ENCODE assay signal across 1 cellular context in genomic region chr10:5977471-5978370, GRCh38.
TF ChIP-seq lines count a peak whose summit lies in the region.

IL15RA (minus strand) TSS chr10:5977543; CDS start chr10:5977492, 51 bp downstream.

TF ChIP-seq in HEK293, 187 proteins besides CTCF, POLR2A, EP300 and RAD21 (continued from another document and continues in another):
- TF ChIP-seq, protein P1, sequence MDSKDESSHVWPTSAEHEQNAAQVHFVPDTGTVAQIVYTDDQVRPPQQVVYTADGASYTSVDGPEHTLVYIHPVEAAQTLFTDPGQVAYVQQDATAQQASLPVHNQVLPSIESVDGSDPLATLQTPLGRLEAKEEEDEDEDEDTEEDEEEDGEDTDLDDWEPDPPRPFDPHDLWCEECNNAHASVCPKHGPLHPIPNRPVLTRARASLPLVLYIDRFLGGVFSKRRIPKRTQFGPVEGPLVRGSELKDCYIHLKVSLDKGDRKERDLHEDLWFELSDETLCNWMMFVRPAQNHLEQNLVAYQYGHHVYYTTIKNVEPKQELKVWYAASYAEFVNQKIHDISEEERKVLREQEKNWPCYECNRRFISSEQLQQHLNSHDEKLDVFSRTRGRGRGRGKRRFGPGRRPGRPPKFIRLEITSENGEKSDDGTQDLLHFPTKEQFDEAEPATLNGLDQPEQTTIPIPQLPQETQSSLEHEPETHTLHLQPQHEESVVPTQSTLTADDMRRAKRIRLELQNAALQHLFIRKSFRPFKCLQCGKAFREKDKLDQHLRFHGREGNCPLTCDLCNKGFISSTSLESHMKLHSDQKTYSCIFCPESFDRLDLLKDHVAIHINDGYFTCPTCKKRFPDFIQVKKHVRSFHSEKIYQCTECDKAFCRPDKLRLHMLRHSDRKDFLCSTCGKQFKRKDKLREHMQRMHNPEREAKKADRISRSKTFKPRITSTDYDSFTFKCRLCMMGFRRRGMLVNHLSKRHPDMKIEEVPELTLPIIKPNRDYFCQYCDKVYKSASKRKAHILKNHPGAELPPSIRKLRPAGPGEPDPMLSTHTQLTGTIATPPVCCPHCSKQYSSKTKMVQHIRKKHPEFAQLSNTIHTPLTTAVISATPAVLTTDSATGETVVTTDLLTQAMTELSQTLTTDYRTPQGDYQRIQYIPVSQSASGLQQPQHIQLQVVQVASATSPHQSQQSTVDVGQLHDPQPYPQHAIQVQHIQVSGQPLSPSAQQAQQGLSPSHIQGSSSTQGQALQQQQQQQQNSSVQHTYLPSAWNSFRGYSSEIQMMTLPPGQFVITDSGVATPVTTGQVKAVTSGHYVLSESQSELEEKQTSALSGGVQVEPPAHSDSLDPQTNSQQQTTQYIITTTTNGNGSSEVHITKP (tag by site-specific recombination; IDR thresholded peaks at IDR 0.05) = peak; percentile 97
- no peak for TF ChIP-seq FEZF1 (tag by site-specific recombination; IDR thresholded peaks at IDR 0.05)
- TF ChIP-seq ZNF510 (tag by site-specific recombination; IDR thresholded peaks at IDR 0.05; ENCODE audit: insufficient replicate concordance) = no peak
- TF ChIP-seq ZIC2 (tag by site-specific recombination; IDR thresholded peaks at IDR 0.05) = peak; percentile 97
- no peak for TF ChIP-seq ZNF175 (tag by site-specific recombination; IDR thresholded peaks at IDR 0.05)
- no peak for TF ChIP-seq ZNF157 (tag by site-specific recombination; IDR thresholded peaks at IDR 0.05)
- TF ChIP-seq, protein P2, sequence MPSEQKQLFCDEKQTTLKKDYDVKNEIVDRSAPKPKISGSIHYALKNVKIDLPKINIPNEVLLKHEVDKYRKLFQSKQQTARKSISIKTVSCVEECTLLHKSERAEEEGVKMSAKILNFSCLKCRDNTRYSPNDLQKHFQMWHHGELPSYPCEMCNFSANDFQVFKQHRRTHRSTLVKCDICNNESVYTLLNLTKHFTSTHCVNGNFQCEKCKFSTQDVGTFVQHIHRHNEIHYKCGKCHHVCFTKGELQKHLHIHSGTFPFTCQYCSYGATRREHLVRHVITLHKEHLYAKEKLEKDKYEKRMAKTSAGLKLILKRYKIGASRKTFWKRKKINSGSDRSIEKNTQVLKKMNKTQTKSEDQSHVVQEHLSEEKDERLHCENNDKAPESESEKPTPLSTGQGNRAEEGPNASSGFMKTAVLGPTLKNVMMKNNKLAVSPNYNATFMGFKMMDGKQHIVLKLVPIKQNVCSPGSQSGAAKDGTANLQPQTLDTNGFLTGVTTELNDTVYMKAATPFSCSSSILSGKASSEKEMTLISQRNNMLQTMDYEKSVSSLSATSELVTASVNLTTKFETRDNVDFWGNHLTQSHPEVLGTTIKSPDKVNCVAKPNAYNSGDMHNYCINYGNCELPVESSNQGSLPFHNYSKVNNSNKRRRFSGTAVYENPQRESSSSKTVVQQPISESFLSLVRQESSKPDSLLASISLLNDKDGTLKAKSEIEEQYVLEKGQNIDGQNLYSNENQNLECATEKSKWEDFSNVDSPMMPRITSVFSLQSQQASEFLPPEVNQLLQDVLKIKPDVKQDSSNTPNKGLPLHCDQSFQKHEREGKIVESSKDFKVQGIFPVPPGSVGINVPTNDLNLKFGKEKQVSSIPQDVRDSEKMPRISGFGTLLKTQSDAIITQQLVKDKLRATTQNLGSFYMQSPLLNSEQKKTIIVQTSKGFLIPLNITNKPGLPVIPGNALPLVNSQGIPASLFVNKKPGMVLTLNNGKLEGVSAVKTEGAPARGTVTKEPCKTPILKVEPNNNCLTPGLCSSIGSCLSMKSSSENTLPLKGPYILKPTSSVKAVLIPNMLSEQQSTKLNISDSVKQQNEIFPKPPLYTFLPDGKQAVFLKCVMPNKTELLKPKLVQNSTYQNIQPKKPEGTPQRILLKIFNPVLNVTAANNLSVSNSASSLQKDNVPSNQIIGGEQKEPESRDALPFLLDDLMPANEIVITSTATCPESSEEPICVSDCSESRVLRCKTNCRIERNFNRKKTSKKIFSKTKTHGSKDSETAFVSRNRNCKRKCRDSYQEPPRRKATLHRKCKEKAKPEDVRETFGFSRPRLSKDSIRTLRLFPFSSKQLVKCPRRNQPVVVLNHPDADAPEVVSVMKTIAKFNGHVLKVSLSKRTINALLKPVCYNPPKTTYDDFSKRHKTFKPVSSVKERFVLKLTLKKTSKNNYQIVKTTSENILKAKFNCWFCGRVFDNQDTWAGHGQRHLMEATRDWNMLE (tag by site-specific recombination; conservative IDR thresholded peaks at IDR 0.05; ENCODE audit: low read depth) = no peak
- no peak for TF ChIP-seq ZNF449 (tag by site-specific recombination; IDR thresholded peaks at IDR 0.05)
- no peak for TF ChIP-seq ZSCAN23 (tag by site-specific recombination; IDR thresholded peaks at IDR 0.05)
- TF ChIP-seq EGR2 (tag by site-specific recombination; IDR thresholded peaks at IDR 0.05; ENCODE audit: low read depth) = no peak
- TF ChIP-seq KLF17 (tag by site-specific recombination; IDR thresholded peaks at IDR 0.05) = peak; percentile 67
- TF ChIP-seq ZNF174 (tag by site-specific recombination; IDR thresholded peaks at IDR 0.05) = no peak
- TF ChIP-seq ZNF350 (tag by site-specific recombination; IDR thresholded peaks at IDR 0.05) = no peak
- TF ChIP-seq HOXD13 (CRISPR knock-in tag; IDR thresholded peaks at IDR 0.05; ENCODE audit: borderline replicate concordance) = no peak
- no peak for TF ChIP-seq SCRT2 (tag by site-specific recombination; IDR thresholded peaks at IDR 0.05)
- TF ChIP-seq, protein P3, sequence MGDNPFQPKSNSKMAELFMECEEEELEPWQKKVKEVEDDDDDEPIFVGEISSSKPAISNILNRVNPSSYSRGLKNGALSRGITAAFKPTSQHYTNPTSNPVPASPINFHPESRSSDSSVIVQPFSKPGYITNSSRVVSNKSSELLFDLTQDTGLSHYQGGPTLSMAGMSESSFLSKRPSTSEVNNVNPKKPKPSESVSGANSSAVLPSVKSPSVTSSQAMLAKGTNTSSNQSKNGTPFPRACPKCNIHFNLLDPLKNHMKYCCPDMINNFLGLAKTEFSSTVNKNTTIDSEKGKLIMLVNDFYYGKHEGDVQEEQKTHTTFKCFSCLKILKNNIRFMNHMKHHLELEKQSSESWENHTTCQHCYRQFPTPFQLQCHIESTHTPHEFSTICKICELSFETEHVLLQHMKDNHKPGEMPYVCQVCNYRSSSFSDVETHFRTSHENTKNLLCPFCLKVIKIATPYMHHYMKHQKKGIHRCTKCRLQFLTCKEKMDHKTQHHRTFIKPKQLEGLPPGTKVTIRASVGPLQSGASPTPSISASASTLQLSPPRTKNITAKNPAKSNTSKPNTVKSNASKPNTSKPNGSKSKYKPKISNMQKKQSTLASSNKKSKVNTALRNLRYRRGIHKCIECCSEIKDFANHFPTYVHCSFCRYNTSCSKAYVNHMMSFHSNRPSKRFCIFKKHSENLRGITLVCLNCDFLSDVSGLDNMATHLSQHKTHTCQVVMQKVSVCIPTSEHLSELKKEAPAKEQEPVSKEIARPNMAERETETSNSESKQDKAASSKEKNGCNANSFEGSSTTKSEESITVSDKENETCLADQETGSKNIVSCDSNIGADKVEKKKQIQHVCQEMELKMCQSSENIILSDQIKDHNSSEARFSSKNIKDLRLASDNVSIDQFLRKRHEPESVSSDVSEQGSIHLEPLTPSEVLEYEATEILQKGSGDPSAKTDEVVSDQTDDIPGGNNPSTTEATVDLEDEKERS (tag by site-specific recombination; IDR thresholded peaks at IDR 0.05) = no peak
- TF ChIP-seq GLIS2 (tag by site-specific recombination; IDR thresholded peaks at IDR 0.05) = peak; percentile 83
- no peak for TF ChIP-seq ZSCAN16 (tag by site-specific recombination; IDR thresholded peaks at IDR 0.05)
- no peak; the same call in 1 of the 2 replicates for TF ChIP-seq ZSCAN4 (tag by site-specific recombination; IDR thresholded peaks at IDR 0.05)
- TF ChIP-seq, protein P4, sequence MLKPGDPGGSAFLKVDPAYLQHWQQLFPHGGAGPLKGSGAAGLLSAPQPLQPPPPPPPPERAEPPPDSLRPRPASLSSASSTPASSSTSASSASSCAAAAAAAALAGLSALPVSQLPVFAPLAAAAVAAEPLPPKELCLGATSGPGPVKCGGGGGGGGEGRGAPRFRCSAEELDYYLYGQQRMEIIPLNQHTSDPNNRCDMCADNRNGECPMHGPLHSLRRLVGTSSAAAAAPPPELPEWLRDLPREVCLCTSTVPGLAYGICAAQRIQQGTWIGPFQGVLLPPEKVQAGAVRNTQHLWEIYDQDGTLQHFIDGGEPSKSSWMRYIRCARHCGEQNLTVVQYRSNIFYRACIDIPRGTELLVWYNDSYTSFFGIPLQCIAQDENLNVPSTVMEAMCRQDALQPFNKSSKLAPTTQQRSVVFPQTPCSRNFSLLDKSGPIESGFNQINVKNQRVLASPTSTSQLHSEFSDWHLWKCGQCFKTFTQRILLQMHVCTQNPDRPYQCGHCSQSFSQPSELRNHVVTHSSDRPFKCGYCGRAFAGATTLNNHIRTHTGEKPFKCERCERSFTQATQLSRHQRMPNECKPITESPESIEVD (tag by site-specific recombination; IDR thresholded peaks at IDR 0.05) = no peak
- no peak for TF ChIP-seq TCF7L2 (IDR thresholded peaks at IDR 0.05; ENCODE audit: borderline replicate concordance, low read depth, low read length)
- TF ChIP-seq ZNF513 (tag by site-specific recombination; IDR thresholded peaks at IDR 0.05) = 0 out of 2 replicates have a peak, but pooled peaks have one; percentile 2
- TF ChIP-seq, protein P5, sequence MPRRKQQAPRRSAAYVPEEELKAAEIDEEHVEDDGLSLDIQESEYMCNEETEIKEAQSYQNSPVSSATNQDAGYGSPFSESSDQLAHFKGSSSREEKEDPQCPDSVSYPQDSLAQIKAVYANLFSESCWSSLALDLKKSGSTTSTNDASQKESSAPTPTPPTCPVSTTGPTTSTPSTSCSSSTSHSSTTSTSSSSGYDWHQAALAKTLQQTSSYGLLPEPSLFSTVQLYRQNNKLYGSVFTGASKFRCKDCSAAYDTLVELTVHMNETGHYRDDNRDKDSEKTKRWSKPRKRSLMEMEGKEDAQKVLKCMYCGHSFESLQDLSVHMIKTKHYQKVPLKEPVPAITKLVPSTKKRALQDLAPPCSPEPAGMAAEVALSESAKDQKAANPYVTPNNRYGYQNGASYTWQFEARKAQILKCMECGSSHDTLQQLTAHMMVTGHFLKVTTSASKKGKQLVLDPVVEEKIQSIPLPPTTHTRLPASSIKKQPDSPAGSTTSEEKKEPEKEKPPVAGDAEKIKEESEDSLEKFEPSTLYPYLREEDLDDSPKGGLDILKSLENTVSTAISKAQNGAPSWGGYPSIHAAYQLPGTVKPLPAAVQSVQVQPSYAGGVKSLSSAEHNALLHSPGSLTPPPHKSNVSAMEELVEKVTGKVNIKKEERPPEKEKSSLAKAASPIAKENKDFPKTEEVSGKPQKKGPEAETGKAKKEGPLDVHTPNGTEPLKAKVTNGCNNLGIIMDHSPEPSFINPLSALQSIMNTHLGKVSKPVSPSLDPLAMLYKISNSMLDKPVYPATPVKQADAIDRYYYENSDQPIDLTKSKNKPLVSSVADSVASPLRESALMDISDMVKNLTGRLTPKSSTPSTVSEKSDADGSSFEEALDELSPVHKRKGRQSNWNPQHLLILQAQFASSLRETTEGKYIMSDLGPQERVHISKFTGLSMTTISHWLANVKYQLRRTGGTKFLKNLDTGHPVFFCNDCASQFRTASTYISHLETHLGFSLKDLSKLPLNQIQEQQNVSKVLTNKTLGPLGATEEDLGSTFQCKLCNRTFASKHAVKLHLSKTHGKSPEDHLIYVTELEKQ (tag by site-specific recombination; IDR thresholded peaks at IDR 0.05; ENCODE audit: borderline replicate concordance) = 0 out of 2 replicates have a peak, but pooled peaks have one; percentile 6
- peak; percentile 65 for TF ChIP-seq KLF1 (tag by site-specific recombination; IDR thresholded peaks at IDR 0.05)
- TF ChIP-seq ZNF10 (tag by site-specific recombination; IDR thresholded peaks at IDR 0.05) = peak; percentile 35; the same call in 1 of the 2 replicates
- 0 out of 2 replicates have a peak, but pooled peaks have one; percentile 39 for TF ChIP-seq ZNF660 (tag by site-specific recombination; IDR thresholded peaks at IDR 0.05)
- TF ChIP-seq, protein P6, sequence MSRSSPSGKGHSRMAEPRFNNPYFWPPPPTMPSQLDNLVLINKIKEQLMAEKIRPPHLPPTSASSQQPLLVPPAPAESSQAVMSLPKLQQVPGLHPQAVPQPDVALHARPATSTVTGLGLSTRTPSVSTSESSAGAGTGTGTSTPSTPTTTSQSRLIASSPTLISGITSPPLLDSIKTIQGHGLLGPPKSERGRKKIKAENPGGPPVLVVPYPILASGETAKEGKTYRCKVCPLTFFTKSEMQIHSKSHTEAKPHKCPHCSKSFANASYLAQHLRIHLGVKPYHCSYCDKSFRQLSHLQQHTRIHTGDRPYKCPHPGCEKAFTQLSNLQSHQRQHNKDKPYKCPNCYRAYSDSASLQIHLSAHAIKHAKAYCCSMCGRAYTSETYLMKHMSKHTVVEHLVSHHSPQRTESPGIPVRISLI (tag by site-specific recombination; IDR thresholded peaks at IDR 0.05) = no peak
